In the genomic region with DNA sequence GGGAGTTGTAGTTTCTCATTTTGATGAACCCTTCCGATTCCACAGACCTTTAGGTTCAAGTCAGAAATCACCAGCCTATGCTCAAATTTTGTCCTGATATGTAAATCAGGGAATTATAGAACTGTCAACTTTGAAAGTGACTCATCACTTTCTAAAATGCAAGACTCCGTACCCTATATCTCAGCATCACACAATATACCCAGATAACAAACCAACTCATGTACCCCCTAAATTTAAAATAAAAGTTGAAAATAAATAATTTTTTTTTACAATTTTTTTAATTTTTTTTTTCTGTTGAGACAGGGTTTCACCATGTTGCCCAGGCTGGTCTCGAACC, we compare ENCODE assay signal across 9 cellular contexts. TPM values are rescaled to one million over a fixed set of nuclear protein-coding genes. Genes with fewer than 3 reads are reported as not detected.
DNase-seq lines count a peak whose midpoint lies in the region; ATAC-seq and TF ChIP-seq lines count a peak whose summit lies in the region.
"Had no signal": no experiment of that assay in that cellular context is flagged by ENCODE, and none has a peak within 500 bp of the region (broad histone marks: within the 10 kb centered on the region; RNA-seq: fewer than 3 reads in every experiment).

No MANE protein-coding gene starts in this region.

- peaks cover 12% of the 10 kb centered on the region for H3K4me1 ChIP-seq in CD4-positive, CD25-positive, alpha-beta regulatory T cell (ENCODE audit: control insufficient read depth, insufficient read depth, low read length, poor library complexity, severe bottlenecking)
- peaks cover 0 to 14% of the 10 kb centered on the region in 2 donors for H3K4me1 ChIP-seq in right atrium auricular region

- H3K27ac ChIP-seq in CD4-positive, CD25-positive, alpha-beta regulatory T cell (ENCODE audit: insufficient read depth, low read length, poor library complexity, severe bottlenecking) = no peak overlapping the region
- no peak overlapping the region for H3K27ac ChIP-seq in right atrium auricular region

- no peaks in the 10 kb centered on the region for H3K9me3 Mint-ChIP-seq in CD4-positive, CD25-positive, alpha-beta regulatory T cell
- H3K9me3 Mint-ChIP-seq in activated naive CD8-positive, alpha-beta T cell treated with anti-CD3 and anti-CD28 coated beads, Interleukin-2, amount 50 U/mL, for 24 hours = no peaks in the 10 kb centered on the region
- H3K9me3 Mint-ChIP-seq in nephron progenitor cell = peaks cover 4% of the 10 kb centered on the region

- DNase-seq in CD4-positive, CD25-positive, alpha-beta regulatory T cell = no peak
- no peak for DNase-seq in Jurkat, Clone E6-1 (ENCODE audit: low read depth, low spot score)
- no peak for DNase-seq in activated naive CD8-positive, alpha-beta T cell treated with anti-CD3 and anti-CD28 coated beads, Interleukin-2, amount 50 U/mL, for 24 hours
- DNase-seq in nephron progenitor cell = no peak
- DNase-seq in T1000 (lab: John Stamatoyannopoulos, UW) = no peak
- DNase-seq in NCI-H446 (lab: John Stamatoyannopoulos, UW) = no peak
- DNase-seq in posterior cingulate gyrus = no peak
- no peak for DNase-seq in right atrium auricular region (ENCODE audit: low spot score)

- intact Hi-C loops in posterior cingulate gyrus (cut with DNase I) = loop anchor here (2.0 to 5.0 kb wide), 2 partner anchors 26 to 39 kb away; partner anchors contain the start of genes FRAT1 and FRAT2

- no peaks in the 10 kb centered on the region for H3K27me3 ChIP-seq in CD4-positive, CD25-positive, alpha-beta regulatory T cell (ENCODE audit: control insufficient read depth, insufficient read depth, low read length)
- H3K27me3 ChIP-seq in right atrium auricular region = no peaks in the 10 kb centered on the region
- H3K27me3 ChIP-seq: upper lobe of right lung had no signal

- H3K27ac Mint-ChIP-seq in CD4-positive, CD25-positive, alpha-beta regulatory T cell = peak overlapping the region in 2 of 3 donors; percentile 82 to 94
- H3K27ac Mint-ChIP-seq in activated naive CD8-positive, alpha-beta T cell treated with anti-CD3 and anti-CD28 coated beads, Interleukin-2, amount 50 U/mL, for 24 hours = peak overlapping the region; percentile 93
- H3K27ac Mint-ChIP-seq in nephron progenitor cell = no peak overlapping the region

- peak overlapping the region; percentile 88 to 95 (median 94) for H3K4me3 Mint-ChIP-seq in CD4-positive, CD25-positive, alpha-beta regulatory T cell
- H3K4me3 Mint-ChIP-seq in activated naive CD8-positive, alpha-beta T cell treated with anti-CD3 and anti-CD28 coated beads, Interleukin-2, amount 50 U/mL, for 24 hours = peak overlapping the region; percentile 95
- H3K4me3 Mint-ChIP-seq in nephron progenitor cell = peak overlapping the region; percentile 95

- peak overlapping the region; percentile 92 for H3K4me3 ChIP-seq in CD4-positive, CD25-positive, alpha-beta regulatory T cell (ENCODE audit: low read depth, low read length)
- peak overlapping the region; percentile 5 for H3K4me3 ChIP-seq in Jurkat, Clone E6-1 (ENCODE audit: low read length)
- no peak overlapping the region for H3K4me3 ChIP-seq in right atrium auricular region

- no peaks in the 10 kb centered on the region for H3K36me3 Mint-ChIP-seq in CD4-positive, CD25-positive, alpha-beta regulatory T cell
- H3K36me3 Mint-ChIP-seq in activated naive CD8-positive, alpha-beta T cell treated with anti-CD3 and anti-CD28 coated beads, Interleukin-2, amount 50 U/mL, for 24 hours (ENCODE audit: low read depth) = peaks cover 7% of the 10 kb centered on the region
- peaks cover 25% of the 10 kb centered on the region for H3K36me3 Mint-ChIP-seq in nephron progenitor cell (ENCODE audit: low read depth)

- peaks cover 12 to 27% (median 12%) of the 10 kb centered on the region in 4 donors for H3K4me1 Mint-ChIP-seq in CD4-positive, CD25-positive, alpha-beta regulatory T cell
- H3K4me1 Mint-ChIP-seq in activated naive CD8-positive, alpha-beta T cell treated with anti-CD3 and anti-CD28 coated beads, Interleukin-2, amount 50 U/mL, for 24 hours = peaks cover 20% of the 10 kb centered on the region
- H3K4me1 Mint-ChIP-seq in nephron progenitor cell = peaks cover 37% of the 10 kb centered on the region

- no peaks in the 10 kb centered on the region for H3K9me3 ChIP-seq in CD4-positive, CD25-positive, alpha-beta regulatory T cell (ENCODE audit: control insufficient read depth in 2 of 2, low read length in 2 of 2)
- no peaks in the 10 kb centered on the region for H3K9me3 ChIP-seq in right atrium auricular region
- H3K9me3 ChIP-seq: upper lobe of right lung had no signal

- H3K27me3 Mint-ChIP-seq in CD4-positive, CD25-positive, alpha-beta regulatory T cell = peaks cover 14% of the 10 kb centered on the region
- peaks cover 4% of the 10 kb centered on the region for H3K27me3 Mint-ChIP-seq in activated naive CD8-positive, alpha-beta T cell treated with anti-CD3 and anti-CD28 coated beads, Interleukin-2, amount 50 U/mL, for 24 hours
- peaks cover 5% of the 10 kb centered on the region for H3K27me3 Mint-ChIP-seq in nephron progenitor cell (ENCODE audit: low read depth, poor library complexity)

- ATAC-seq in CD4-positive, CD25-positive, alpha-beta regulatory T cell (ENCODE audit: low read depth in 2 of 2) = no peak
- no peak for ATAC-seq in activated naive CD8-positive, alpha-beta T cell treated with anti-CD3 and anti-CD28 coated beads, Interleukin-2, amount 50 U/mL, for 24 hours

- no peaks in the 10 kb centered on the region for H3K36me3 ChIP-seq in CD4-positive, CD25-positive, alpha-beta regulatory T cell (ENCODE audit: control insufficient read depth, insufficient read depth, low read length)
- H3K36me3 ChIP-seq in right atrium auricular region = no peaks in the 10 kb centered on the region
- H3K36me3 ChIP-seq: upper lobe of right lung had no signal

- TF ChIP-seq CTCF in nephron progenitor cell (IDR thresholded peaks at IDR 0.05) (no peak), right atrium auricular region (IDR thresholded peaks at IDR 0.05) (no peak)

RNA-seq across cellular contexts. Expression of gene ARHGAP19, which starts 0.4 kb away (rescaled TPM):
- total RNA-seq in CD4-positive, CD25-positive, alpha-beta regulatory T cell = 12.9 TPM
- polyA plus RNA-seq in CD4-positive, CD25-positive, alpha-beta regulatory T cell = 10 to 100 TPM in 1 of 4 donors, 1 to 10 TPM in 3; 4.4 to 11.1 (median 6.8) TPM
- polyA plus RNA-seq in Jurkat, Clone E6-1 (2012; ENCODE audit: insufficient read depth, insufficient read length) = 40.6 TPM
- 1 to 10 TPM; 3.9 to 5.0 TPM for total RNA-seq in right atrium auricular region

RNA-seq across cellular contexts. Expression of gene FRAT1, which starts 26.2 kb away (rescaled TPM):
- total RNA-seq in CD4-positive, CD25-positive, alpha-beta regulatory T cell = 28.2 TPM
- 1 to 10 TPM; 5.6 to 8.9 (median 6.4) TPM for polyA plus RNA-seq in CD4-positive, CD25-positive, alpha-beta regulatory T cell
- 8.1 TPM for polyA plus RNA-seq in Jurkat, Clone E6-1 (2012; ENCODE audit: insufficient read depth, insufficient read length)
- total RNA-seq in right atrium auricular region = 1 to 10 TPM; 3.1 to 3.3 TPM

RNA-seq across cellular contexts. Expression of gene FRAT2, which starts 41.7 kb away (rescaled TPM):
- 28.0 TPM for total RNA-seq in CD4-positive, CD25-positive, alpha-beta regulatory T cell
- polyA plus RNA-seq in CD4-positive, CD25-positive, alpha-beta regulatory T cell = 10 to 100 TPM in 3 of 4 donors, 1 to 10 TPM in 1; 8.8 to 17.2 (median 10.9) TPM
- 7.9 TPM for polyA plus RNA-seq in Jurkat, Clone E6-1 (2012; ENCODE audit: insufficient read depth, insufficient read length)
- 1 to 10 TPM; 5.9 to 8.7 TPM for total RNA-seq in right atrium auricular region

Comparison
In these comparisons a context has a peak if more than half of its experiments do, and no peak if none do; other contexts are left out.
1. H3K4me3 ChIP-seq: peak in CD4-positive, CD25-positive, alpha-beta regulatory T cell (single experiment) and Jurkat, Clone E6-1 (single experiment); none in right atrium auricular region (0 of 2).
2. Peak in every context shown above with its lines, with median percentiles within 50 percentile points of each other: H3K4me3 Mint-ChIP-seq.